In the genomic region with DNA sequence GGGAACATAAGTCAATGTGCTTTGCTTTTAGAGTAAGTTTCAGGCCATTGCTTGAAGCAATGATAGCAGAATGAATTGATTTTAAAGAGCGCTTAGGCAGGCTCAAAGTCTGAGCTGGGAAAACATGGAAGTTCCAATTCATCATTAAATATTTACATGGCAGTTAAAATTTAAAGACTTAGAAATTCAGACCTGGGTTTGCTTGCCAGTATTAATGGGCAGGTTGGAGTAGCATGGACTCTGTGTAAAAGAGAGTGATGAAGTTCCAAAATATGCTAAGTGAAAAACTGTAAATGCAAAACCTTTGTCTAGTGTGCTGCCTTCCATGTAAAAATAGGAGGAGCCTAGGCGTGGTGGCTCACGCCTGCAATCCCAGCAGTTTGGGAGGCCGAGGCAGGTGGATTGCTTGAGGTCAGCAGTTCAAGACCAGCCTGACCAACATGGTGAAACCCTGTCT, we compare ENCODE assay signal across 26 cellular contexts.
"Had no signal": no experiment of that assay in that cellular context is flagged by ENCODE, and none has a peak within 500 bp of the region (broad histone marks: within the 10 kb centered on the region; RNA-seq: fewer than 3 reads in every experiment).

No MANE protein-coding gene starts in this region.

- H3K27me3 ChIP-seq: neural progenitor cell, pancreas, right atrium auricular region, spleen, suprapubic skin, testis, tibial artery, transverse colon, vagina had no signal

- H3K9ac ChIP-seq: neural progenitor cell had no signal

- H3K9me3 ChIP-seq: pancreas, prostate gland, right atrium auricular region, spleen, suprapubic skin, testis, tibial artery, transverse colon, vagina had no signal

- H3K36me3 ChIP-seq: neural progenitor cell, pancreas, prostate gland, right atrium auricular region, spleen, suprapubic skin, tibial artery, transverse colon, vagina had no signal

- H2AFZ ChIP-seq: neural progenitor cell had no signal

- H3K4me1 ChIP-seq: pancreas, prostate gland, testis had no signal

- H3K4me2 ChIP-seq: neural progenitor cell, smooth muscle cell had no signal

- ATAC-seq: naive thymus-derived CD4-positive, alpha-beta T cell; natural killer cell; pancreas; sciatic nerve; stimulated activated memory B cell treated with anti-CD40 and anti-IgM and Interleukin-4, amounts not matched to agents 10 μg/mL and 1 μg/mL and 100 μg/mL, for 72 hours; stimulated activated naive CD8-positive, alpha-beta T cell treated with anti-CD3 and anti-CD28 coated beads, Interleukin-15, amount 100 ng/mL, for 72 hours; stimulated activated naive CD8-positive, alpha-beta T cell treated with anti-CD3 and anti-CD28 coated beads, Interleukin-15, Interleukin-2, amounts not matched to agents 100 U/mL and 50 U/mL, for 24 hours had no signal

- H3K27ac ChIP-seq: neural progenitor cell, pancreas, prostate gland, right atrium auricular region, skin epidermis, spleen, suprapubic skin, testis, tibial artery, transverse colon, vagina had no signal

- H3K4me3 ChIP-seq: neural progenitor cell, pancreas, prostate gland, right atrium auricular region, skin epidermis, smooth muscle cell, spleen, suprapubic skin, testis, tibial artery, transverse colon, vagina had no signal

- DNase-seq: naive thymus-derived CD4-positive, alpha-beta T cell; natural killer cell; pancreas; retina; spleen; stimulated activated CD4-positive, alpha-beta T cell treated with anti-CD3 and anti-CD28 coated beads, Interleukin-12 subunit alpha, Interleukin-12 subunit beta, amount 100 ng/mL, for 4 hours; stimulated activated CD4-positive, alpha-beta T cell treated with anti-CD3 and anti-CD28 coated beads, Interleukin-1b, Interleukin-23, amount 100 ng/mL, for 48 hours; stimulated activated CD4-positive, alpha-beta T cell treated with anti-CD3 and anti-CD28 coated beads, Interleukin-4, amount 100 ng/mL, for 1 hour; stimulated activated CD4-positive, alpha-beta T cell treated with anti-CD3 and anti-CD28 coated beads, Interleukin-4, amount 100 ng/mL, for 4 hours; stimulated activated CD8-positive, alpha-beta memory T cell treated with anti-CD3 and anti-CD28 coated beads, Interleukin-4, amount 100 ng/mL, for 48 hours; stimulated activated naive CD4-positive, alpha-beta T cell; stimulated activated naive CD8-positive, alpha-beta T cell treated with anti-CD3 and anti-CD28 coated beads, Interleukin-15, amount 100 ng/mL, for 72 hours; stimulated activated naive CD8-positive, alpha-beta T cell treated with anti-CD3 and anti-CD28 coated beads, Interleukin-15, Interleukin-2, amounts not matched to agents 100 U/mL and 50 U/mL, for 24 hours; substantia nigra; testis; tibial artery; transverse colon had no signal
